Comparison of ENCODE assay signal across 13 cellular contexts in the genomic region with DNA sequence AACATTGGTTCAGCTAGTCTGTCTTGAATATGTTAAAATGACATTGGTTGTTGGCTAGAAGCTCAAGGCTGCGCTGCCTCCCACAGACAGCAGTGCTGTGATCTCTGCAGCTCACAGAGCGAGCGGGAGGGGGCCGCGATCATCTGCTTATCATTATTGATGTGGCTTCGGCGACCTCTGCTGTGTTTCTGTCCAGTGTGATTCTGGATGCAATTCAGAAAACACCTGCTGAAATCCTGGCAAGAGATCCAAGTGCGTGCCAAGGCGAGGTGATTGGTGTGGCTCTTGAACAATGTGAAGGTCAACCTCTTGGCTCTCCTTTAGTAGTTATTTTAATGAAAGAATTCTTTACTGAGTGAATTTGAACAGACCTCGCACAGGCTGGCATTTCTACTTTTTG.
DNase-seq lines count a peak whose midpoint lies in the region; ATAC-seq and TF ChIP-seq lines count a peak whose summit lies in the region.
"Had no signal": no experiment of that assay in that cellular context is flagged by ENCODE, and none has a peak within 500 bp of the region (broad histone marks: within the 10 kb centered on the region; RNA-seq: fewer than 3 reads in every experiment).

No MANE protein-coding gene starts in this region.

- peak; percentile 78 for DNase-seq in Ammon's horn (ENCODE audit: low spot score)
- DNase-seq in NCI-H1105 treated with DMSO at 0.1 percent for 48 hours (lab: John Stamatoyannopoulos, UW), result peak; percentile 42
- peak; percentile 37 to 71 (median 62) for DNase-seq in body of pancreas
- DNase-seq in lower lobe of right lung, result no peak
- DNase-seq in suprapubic skin (ENCODE audit: low spot score in 2 of 2), result no peak
- no peak for DNase-seq in HK-2 (ENCODE audit: unreplicated experiment)
- DNase-seq in GOT3 (lab: John Stamatoyannopoulos, UW), result no peak
- DNase-seq in GM13977 (ENCODE audit: low spot score), result no peak
- DNase-seq: activated CD4-positive, alpha-beta T cell treated with anti-CD3 and anti-CD28 coated beads for 1 hour; effector CD8-positive, alpha-beta T cell; foreskin fibroblast; NCI-H2171 treated with DMSO at 0.1 percent for 48 hours; stimulated activated CD4-positive, alpha-beta T cell treated with anti-CD3 and anti-CD28 coated beads, Interleukin-1b, Interleukin-23, amount 100 ng/mL, for 48 hours had no signal

- H3K27ac ChIP-seq in body of pancreas (no peak overlapping the region), lower lobe of right lung (no peak overlapping the region), suprapubic skin (no peak overlapping the region)

- TF ChIP-seq CTCF in body of pancreas (IDR thresholded peaks at IDR 0.05) (no peak), lower lobe of right lung (IDR thresholded peaks at IDR 0.05) (no peak), suprapubic skin (IDR thresholded peaks at IDR 0.05) (no peak), GM13977 (IDR thresholded peaks at IDR 0.05; ENCODE audit: extremely low read depth, insufficient read depth, missing control alignments) (no peak)

- in situ Hi-C loops in GM13977 (cut with MboI; ENCODE audit: low pct_unique_long_range_greater_than_20kb, low sequenced_read_pairs, unreplicated experiment), result no loop called here

- no peak for TF ChIP-seq EP300 in suprapubic skin (IDR thresholded peaks at IDR 0.05)

- H3K36me3 ChIP-seq in body of pancreas (replicated peaks in 1 of 2; ENCODE audit: insufficient read depth in 1 of 2, low read depth in 2 of 2) (no peaks in the 10 kb centered on the region), lower lobe of right lung (no peaks in the 10 kb centered on the region), suprapubic skin (no peaks in the 10 kb centered on the region)

- WGBS in body of pancreas, 2 donors, result 5 to 13% methylated on average over 10 of the region's 10 CpGs
- 64% methylated on average over 10 of the region's 10 CpGs for WGBS in suprapubic skin

- no peak overlapping the region for H3K4me3 ChIP-seq in body of pancreas
- H3K4me3 ChIP-seq in lower lobe of right lung, result no peak overlapping the region
- no peak overlapping the region for H3K4me3 ChIP-seq in suprapubic skin

- ATAC-seq in body of pancreas, result peak; percentile 74
- peak; percentile 40 to 50 for ATAC-seq in lower lobe of right lung

- H3K9me3 ChIP-seq in body of pancreas, result no peaks in the 10 kb centered on the region
- H3K9me3 ChIP-seq in lower lobe of right lung, result no peaks in the 10 kb centered on the region
- no peaks in the 10 kb centered on the region for H3K9me3 ChIP-seq in suprapubic skin

- H3K4me1 ChIP-seq in body of pancreas, result peaks cover 19% of the 10 kb centered on the region
- peaks cover 9% of the 10 kb centered on the region for H3K4me1 ChIP-seq in lower lobe of right lung
- peaks cover 9% of the 10 kb centered on the region for H3K4me1 ChIP-seq in suprapubic skin

- no peaks in the 10 kb centered on the region for H3K27me3 ChIP-seq in body of pancreas
- no peaks in the 10 kb centered on the region for H3K27me3 ChIP-seq in lower lobe of right lung (ENCODE audit: low read depth)
- no peaks in the 10 kb centered on the region for H3K27me3 ChIP-seq in suprapubic skin

- TF ChIP-seq POLR2A in body of pancreas (IDR thresholded peaks at IDR 0.05) (no peak), suprapubic skin (IDR thresholded peaks at IDR 0.05) (no peak)

- intact Hi-C loops in body of pancreas (cut with DNase I) (no loop called here), lower lobe of right lung (cut with DNase I) (no loop called here)

Comparison
In these comparisons a context has a peak if more than half of its experiments do, and no peak if none do; other contexts are left out.
1. DNase-seq: peak in Ammon's horn (single experiment), NCI-H1105 treated with DMSO at 0.1 percent for 48 hours (single experiment) and body of pancreas (4 of 4); none in lower lobe of right lung (single experiment), suprapubic skin (0 of 2), HK-2 (single experiment), GOT3 (single experiment) and GM13977 (single experiment).